14 cellular contexts compared by ENCODE assay signal in the genomic region with DNA sequence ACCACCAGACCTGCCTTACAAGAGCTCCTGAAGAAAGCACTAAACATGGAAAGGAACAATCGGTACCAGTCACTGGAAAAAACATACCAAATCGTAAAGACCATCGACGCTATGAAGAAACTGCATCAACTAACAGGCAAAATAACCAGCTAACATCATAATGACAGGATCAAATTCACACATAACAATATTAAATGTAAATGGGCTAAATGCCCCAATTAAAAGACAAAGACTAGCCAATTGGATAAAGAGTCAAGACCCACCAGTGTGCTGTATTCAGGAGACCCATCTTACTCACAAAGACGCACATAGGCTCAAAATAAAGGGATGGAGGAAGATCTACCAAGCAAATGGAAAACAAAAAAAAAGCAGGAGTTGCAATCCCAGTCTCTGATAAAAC. TPM values are rescaled to one million over a fixed set of nuclear protein-coding genes. Genes with fewer than 3 reads are reported as not detected.
A peak's percentile ranks its signal among the peaks of the same experiment; 100 is the strongest.
DNase-seq lines count a peak whose midpoint lies in the region; ATAC-seq, FAIRE-seq and TF ChIP-seq lines count a peak whose summit lies in the region.
"Not testable (repeated sequence)": the region's sequence is repeated elsewhere in the genome, so short reads cannot be mapped to it uniquely, and the experiment has no call there.
"Had no signal": no experiment of that assay in that cellular context is flagged by ENCODE, and none has a peak within 500 bp of the region (broad histone marks: within the 10 kb centered on the region; RNA-seq: fewer than 3 reads in every experiment).

No MANE protein-coding gene starts in this region.

- POLR2A ChIA-PET in activated CD8-positive, alpha-beta T cell treated with anti-CD3 and anti-CD28 coated beads for 36 hours (lab: Charles Lee), result interaction anchor here (0.7 to 0.9 kb wide), 2 partner anchors 10 to 102 kb away, joined by 3 read pairs; a partner anchor contains a TSS
- POLR2A ChIA-PET in HepG2 (lab: Yijun Ruan, JAX), result not testable (repeated sequence)

- peak overlapping the region; percentile 60 for H3K27ac Mint-ChIP-seq in activated CD4-positive, alpha-beta T cell treated with anti-CD3 and anti-CD28 coated beads, Interleukin-2, amount 10 ng/mL, durations not matched to agents 24 days and 14 days
- peak overlapping the region; percentile 84 for H3K27ac Mint-ChIP-seq in activated CD8-positive, alpha-beta T cell treated with anti-CD3 and anti-CD28 coated beads for 36 hours
- H3K27ac Mint-ChIP-seq in activated T-cell treated with anti-CD3 and anti-CD28 coated beads, Interleukin-2, amount 50 U/mL, for 72 hours, result peak overlapping the region; percentile 58
- H3K27ac Mint-ChIP-seq in activated naive CD8-positive, alpha-beta T cell treated with anti-CD3 and anti-CD28 coated beads, Interleukin-2, amount 50 U/mL, for 24 hours, result peak overlapping the region; percentile 92
- peak overlapping the region in 1 of 2 donors; percentile 61 for H3K27ac Mint-ChIP-seq in natural killer cell treated with Interleukin-12 subunit alpha and Interleukin-12 subunit beta and Interleukin-15 and Interleukin-18, amount 100 ng/mL, for 72 hours
- peak overlapping the region; percentile 94 for H3K27ac Mint-ChIP-seq in stimulated activated naive CD8-positive, alpha-beta T cell treated with anti-CD3 and anti-CD28 coated beads, Interleukin-15, Interleukin-2, amounts not matched to agents 100 ng/mL and 50 ng/mL, for 24 hours

- peaks cover 91% of the 10 kb centered on the region for H3K36me3 Mint-ChIP-seq in activated CD4-positive, alpha-beta T cell treated with anti-CD3 and anti-CD28 coated beads, Interleukin-2, amount 10 ng/mL, durations not matched to agents 24 days and 14 days (ENCODE audit: low read depth)
- peaks cover 86% of the 10 kb centered on the region for H3K36me3 Mint-ChIP-seq in activated CD8-positive, alpha-beta T cell treated with anti-CD3 and anti-CD28 coated beads for 36 hours (ENCODE audit: low read depth)
- H3K36me3 Mint-ChIP-seq in activated T-cell treated with anti-CD3 and anti-CD28 coated beads, Interleukin-2, amount 50 U/mL, for 72 hours (ENCODE audit: insufficient read depth in 2 of 2), result peaks cover 46 to 72% of the 10 kb centered on the region in 2 donors
- peaks cover 81% of the 10 kb centered on the region for H3K36me3 Mint-ChIP-seq in activated naive CD8-positive, alpha-beta T cell treated with anti-CD3 and anti-CD28 coated beads, Interleukin-2, amount 50 U/mL, for 24 hours (ENCODE audit: low read depth)
- H3K36me3 Mint-ChIP-seq in natural killer cell treated with Interleukin-12 subunit alpha and Interleukin-12 subunit beta and Interleukin-15 and Interleukin-18, amount 100 ng/mL, for 72 hours, result peaks cover 56% of the 10 kb centered on the region
- H3K36me3 Mint-ChIP-seq in stimulated activated naive CD8-positive, alpha-beta T cell treated with anti-CD3 and anti-CD28 coated beads, Interleukin-15, Interleukin-2, amounts not matched to agents 100 ng/mL and 50 ng/mL, for 24 hours (ENCODE audit: low read depth), result peaks cover 95% of the 10 kb centered on the region

- not testable (repeated sequence) for H3K9me3 ChIP-seq in HepG2 (ENCODE audit: low read length)

- CTCF ChIA-PET in activated CD8-positive, alpha-beta T cell treated with anti-CD3 and anti-CD28 coated beads for 36 hours (lab: Charles Lee); HepG2 (lab: Yijun Ruan, JAX; ENCODE audit: low intra/inter-chr PET ratio, low total read pairs): not testable (repeated sequence)

- not testable (repeated sequence) for H3K27me3 ChIP-seq in HepG2 (ENCODE audit: control insufficient read depth in 1 of 2, insufficient read depth in 2 of 2, low read length in 2 of 2)

- H3K27ac ChIP-seq in HepG2 (ENCODE audit: extremely low read length, insufficient read depth, low read length), result not testable (repeated sequence)

- H3K4me1 ChIP-seq in HepG2 (ENCODE audit: insufficient read depth, low read length), result not testable (repeated sequence)

- TF ChIP-seq POLR2A in HepG2 (IDR thresholded peaks at IDR 0.05; ENCODE audit: insufficient read depth in 1 of 2, low read depth in 2 of 2, low read length in 2 of 2), result not testable (repeated sequence)

- H3K27me3 Mint-ChIP-seq in activated CD4-positive, alpha-beta T cell treated with anti-CD3 and anti-CD28 coated beads, Interleukin-2, amount 10 ng/mL, durations not matched to agents 24 days and 14 days; activated CD8-positive, alpha-beta T cell treated with anti-CD3 and anti-CD28 coated beads for 36 hours; activated T-cell treated with anti-CD3 and anti-CD28 coated beads, Interleukin-2, amount 50 U/mL, for 72 hours (ENCODE audit: low read depth); activated naive CD8-positive, alpha-beta T cell treated with anti-CD3 and anti-CD28 coated beads, Interleukin-2, amount 50 U/mL, for 24 hours; natural killer cell treated with Interleukin-12 subunit alpha and Interleukin-12 subunit beta and Interleukin-15 and Interleukin-18, amount 100 ng/mL, for 72 hours; stimulated activated naive CD8-positive, alpha-beta T cell treated with anti-CD3 and anti-CD28 coated beads, Interleukin-15, Interleukin-2, amounts not matched to agents 100 ng/mL and 50 ng/mL, for 24 hours: not testable (repeated sequence)

- H3K4me2 ChIP-seq in HepG2 (ENCODE audit: low read depth, low read length), result not testable (repeated sequence)

- peaks cover 24% of the 10 kb centered on the region for H3K9me3 Mint-ChIP-seq in activated CD4-positive, alpha-beta T cell treated with anti-CD3 and anti-CD28 coated beads, Interleukin-2, amount 10 ng/mL, durations not matched to agents 24 days and 14 days
- H3K9me3 Mint-ChIP-seq in activated CD8-positive, alpha-beta T cell treated with anti-CD3 and anti-CD28 coated beads for 36 hours, result peaks cover 27% of the 10 kb centered on the region
- peaks cover 17 to 18% of the 10 kb centered on the region in 2 donors for H3K9me3 Mint-ChIP-seq in activated T-cell treated with anti-CD3 and anti-CD28 coated beads, Interleukin-2, amount 50 U/mL, for 72 hours
- H3K9me3 Mint-ChIP-seq in activated naive CD8-positive, alpha-beta T cell treated with anti-CD3 and anti-CD28 coated beads, Interleukin-2, amount 50 U/mL, for 24 hours, result peaks cover 22% of the 10 kb centered on the region
- H3K9me3 Mint-ChIP-seq in natural killer cell treated with Interleukin-12 subunit alpha and Interleukin-12 subunit beta and Interleukin-15 and Interleukin-18, amount 100 ng/mL, for 72 hours, result not testable (repeated sequence)
- peaks cover 23% of the 10 kb centered on the region for H3K9me3 Mint-ChIP-seq in stimulated activated naive CD8-positive, alpha-beta T cell treated with anti-CD3 and anti-CD28 coated beads, Interleukin-15, Interleukin-2, amounts not matched to agents 100 ng/mL and 50 ng/mL, for 24 hours

- not testable (repeated sequence) for H3K4me3 Mint-ChIP-seq in activated CD4-positive, alpha-beta T cell treated with anti-CD3 and anti-CD28 coated beads, Interleukin-2, amount 10 ng/mL, durations not matched to agents 24 days and 14 days; activated CD8-positive, alpha-beta T cell treated with anti-CD3 and anti-CD28 coated beads for 36 hours; activated naive CD8-positive, alpha-beta T cell treated with anti-CD3 and anti-CD28 coated beads, Interleukin-2, amount 50 U/mL, for 24 hours; stimulated activated naive CD8-positive, alpha-beta T cell treated with anti-CD3 and anti-CD28 coated beads, Interleukin-15, Interleukin-2, amounts not matched to agents 100 ng/mL and 50 ng/mL, for 24 hours
- peak overlapping the region in 1 of 2 donors; percentile 35 for H3K4me3 Mint-ChIP-seq in activated T-cell treated with anti-CD3 and anti-CD28 coated beads, Interleukin-2, amount 50 U/mL, for 72 hours
- peak overlapping the region; percentile 28 for H3K4me3 Mint-ChIP-seq in natural killer cell treated with Interleukin-12 subunit alpha and Interleukin-12 subunit beta and Interleukin-15 and Interleukin-18, amount 100 ng/mL, for 72 hours

- FAIRE-seq in HepG2 (lab: Jason Lieb, UNC), result not testable (repeated sequence)

- intact Hi-C loops in activated CD4-positive, alpha-beta T cell treated with anti-CD3 and anti-CD28 coated beads, Interleukin-2, amount 10 ng/mL, durations not matched to agents 24 days and 14 days (cut with micrococcal nuclease); activated CD8-positive, alpha-beta T cell treated with anti-CD3 and anti-CD28 coated beads for 36 hours (cut with micrococcal nuclease); HepG2 (cut with micrococcal nuclease; ENCODE audit: unreplicated experiment): not testable (repeated sequence)

- not testable (repeated sequence) for H3K79me2 ChIP-seq in HepG2 (ENCODE audit: insufficient read depth, low read length)

- not testable (repeated sequence) for DNase-seq in activated CD4-positive, alpha-beta T cell treated with anti-CD3 and anti-CD28 coated beads, Interleukin-2, amount 10 ng/mL, durations not matched to agents 24 days and 14 days; activated CD8-positive, alpha-beta T cell treated with anti-CD3 and anti-CD28 coated beads for 36 hours; activated T-cell treated with anti-CD3 and anti-CD28 coated beads, Interleukin-2, amount 50 U/mL, for 72 hours; activated naive CD8-positive, alpha-beta T cell treated with anti-CD3 and anti-CD28 coated beads, Interleukin-2, amount 50 U/mL, for 24 hours; HepG2 (ENCODE audit: low spot score); natural killer cell treated with Interleukin-12 subunit alpha and Interleukin-12 subunit beta and Interleukin-15 and Interleukin-18, amount 100 ng/mL, for 72 hours (ENCODE audit: low spot score)

- not testable (repeated sequence) for H3K4me3 ChIP-seq in HepG2 (replicated peaks in 1 of 3; ENCODE audit: insufficient read depth in 1 of 3, low read depth in 2 of 3, low read length in 3 of 3)

- not testable (repeated sequence) for TF ChIP-seq CTCF in activated CD8-positive, alpha-beta T cell treated with anti-CD3 and anti-CD28 coated beads for 36 hours (IDR thresholded peaks at IDR 0.05); HepG2 (CRISPR knock-in tag; IDR thresholded peaks at IDR 0.05)

- not testable (repeated sequence) for H3K9ac ChIP-seq in HepG2 (ENCODE audit: insufficient read depth, low read depth, low read length)

- not testable (repeated sequence) for H4K20me1 ChIP-seq in HepG2 (ENCODE audit: insufficient read depth, low read length)

- not testable (repeated sequence) for TF ChIP-seq RAD21 in HepG2 (CRISPR knock-in tag; IDR thresholded peaks at IDR 0.05)

- H3K4me1 Mint-ChIP-seq in activated CD4-positive, alpha-beta T cell treated with anti-CD3 and anti-CD28 coated beads, Interleukin-2, amount 10 ng/mL, durations not matched to agents 24 days and 14 days, result peaks cover 29% of the 10 kb centered on the region
- peaks cover 53% of the 10 kb centered on the region for H3K4me1 Mint-ChIP-seq in activated CD8-positive, alpha-beta T cell treated with anti-CD3 and anti-CD28 coated beads for 36 hours (ENCODE audit: low read depth)
- peaks cover 46% of the 10 kb centered on the region for H3K4me1 Mint-ChIP-seq in activated T-cell treated with anti-CD3 and anti-CD28 coated beads, Interleukin-2, amount 50 U/mL, for 72 hours (ENCODE audit: low read depth)
- peaks cover 50% of the 10 kb centered on the region for H3K4me1 Mint-ChIP-seq in activated naive CD8-positive, alpha-beta T cell treated with anti-CD3 and anti-CD28 coated beads, Interleukin-2, amount 50 U/mL, for 24 hours
- H3K4me1 Mint-ChIP-seq in natural killer cell treated with Interleukin-12 subunit alpha and Interleukin-12 subunit beta and Interleukin-15 and Interleukin-18, amount 100 ng/mL, for 72 hours (ENCODE audit: low read depth in 2 of 2), result peaks cover 54 to 57% of the 10 kb centered on the region in 2 donors
- H3K4me1 Mint-ChIP-seq in stimulated activated naive CD8-positive, alpha-beta T cell treated with anti-CD3 and anti-CD28 coated beads, Interleukin-15, Interleukin-2, amounts not matched to agents 100 ng/mL and 50 ng/mL, for 24 hours (ENCODE audit: low read depth), result peaks cover 61% of the 10 kb centered on the region

- in situ Hi-C loops in HepG2 (cut with HindIII; ENCODE audit: extremely low pct_ligation_motif_present, low pct_unique_long_range_greater_than_20kb), result not testable (repeated sequence)

- peaks cover 7 to 26% of the 10 kb centered on the region in 2 experiments for H3K36me3 ChIP-seq in HepG2 (replicated peaks in 1 of 2; ENCODE audit: control insufficient read depth in 1 of 2, insufficient read depth in 2 of 2, low read length in 2 of 2)

- H2AFZ ChIP-seq in HepG2 (ENCODE audit: low read length), result not testable (repeated sequence)

- not testable (repeated sequence) for ATAC-seq in activated CD8-positive, alpha-beta T cell treated with anti-CD3 and anti-CD28 coated beads for 36 hours; activated T-cell treated with anti-CD3 and anti-CD28 coated beads, Interleukin-2, amount 50 U/mL, for 72 hours (replicated peaks in 1 of 2); activated naive CD8-positive, alpha-beta T cell treated with anti-CD3 and anti-CD28 coated beads, Interleukin-2, amount 50 U/mL, for 24 hours; HepG2; natural killer cell treated with Interleukin-12 subunit alpha and Interleukin-12 subunit beta and Interleukin-15 and Interleukin-18, amount 100 ng/mL, for 72 hours

- 98% methylated on average over 5 of the region's 5 CpGs for WGBS in HepG2 (ENCODE audit: low lambda C conversion rate)

- not testable (repeated sequence) for TF ChIP-seq EP300 in HepG2 (IDR thresholded peaks at IDR 0.05; ENCODE audit: low read depth in 2 of 2, low read length in 2 of 2); HepG2 (CRISPR knock-in tag; IDR thresholded peaks at IDR 0.05; ENCODE audit: borderline replicate concordance)

- not testable (repeated sequence) for BruUV-seq in HepG2 (replicated peaks; lab: Mats Ljungman, UMichigan)

RNA-seq across cellular contexts. Expression of a gene that starts 36.9 kb away (rescaled TPM):
- not detected in 2 replicates for total RNA-seq in activated CD4-positive, alpha-beta T cell treated with anti-CD3 and anti-CD28 coated beads, Interleukin-2, amount 10 ng/mL, durations not matched to agents 24 days and 14 days
- total RNA-seq in activated CD8-positive, alpha-beta T cell treated with anti-CD3 and anti-CD28 coated beads for 36 hours, result not detected
- 1 to 10 TPM; 2.6 to 3.3 TPM for total RNA-seq in activated T-cell treated with anti-CD3 and anti-CD28 coated beads, Interleukin-2, amount 50 U/mL, for 72 hours
- 0.15 and 0.52 TPM in 2 replicates for total RNA-seq in HepG2 (2016; rRNA removed; fragmentation: Illumina TruSeq; extraction: Trizol)
- total RNA-seq in HepG2 (2016; cell fraction: cytosol; rRNA removed; fragmentation: Illumina TruSeq; extraction: Trizol; ENCODE audit: low read depth), result not detected in 2 replicates
- total RNA-seq in HepG2 (2016; cell fraction: insoluble cytoplasmic fraction; rRNA removed; fragmentation: Illumina TruSeq; extraction: Trizol), result 0.22 TPM in 1 of 2 replicates, not detected in the other
- total RNA-seq in HepG2 (2016; cell fraction: membrane; rRNA removed; fragmentation: Illumina TruSeq; extraction: Trizol), result not detected in 2 replicates
- total RNA-seq in HepG2 (2016; cell fraction: nucleus; rRNA removed; fragmentation: Illumina TruSeq; extraction: Trizol), result 0.40 TPM in 1 of 2 replicates, not detected in the other
- polyA plus RNA-seq in HepG2 (2011; rRNA removed), result 0.05 and 0.60 TPM in 2 replicates
- 0.17 and 0.21 TPM in 2 replicates for polyA plus RNA-seq in HepG2 (2011; cell fraction: cytosol; rRNA removed)
- 1.4 and 1.6 TPM in 2 replicates for polyA plus RNA-seq in HepG2 (2011; cell fraction: nucleus; rRNA removed)
- polyA plus RNA-seq in HepG2 (2012), result 0.60 and 0.83 TPM in 2 replicates
- not detected in 2 replicates for polyA plus RNA-seq in HepG2 (2016; cell fraction: cytosol; fragmentation: Illumina TruSeq; extraction: Trizol; ENCODE audit: low read depth)
- polyA plus RNA-seq in HepG2 (2016; cell fraction: insoluble cytoplasmic fraction; fragmentation: Illumina TruSeq; extraction: Trizol; ENCODE audit: low read depth), result not detected in 2 replicates
- polyA plus RNA-seq in HepG2 (2016; cell fraction: membrane; fragmentation: Illumina TruSeq; extraction: Trizol; ENCODE audit: low read depth), result not detected in 2 replicates
- polyA plus RNA-seq in HepG2 (2016; cell fraction: nucleus; fragmentation: Illumina TruSeq; extraction: Trizol; ENCODE audit: insufficient read depth, low read depth), result 0.67 and 1.00 TPM in 2 replicates
- polyA minus RNA-seq in HepG2 (2011; rRNA and poly(A)+ RNA removed; ENCODE audit: low replicate concordance), result 0.70 TPM in 1 of 2 replicates, not detected in the other
- polyA minus RNA-seq in HepG2 (2011; cell fraction: cytosol; rRNA and poly(A)+ RNA removed), result not detected in 2 replicates
- polyA minus RNA-seq in HepG2 (2011; cell fraction: nucleus; rRNA and poly(A)+ RNA removed), result 2.7 and 3.2 TPM in 2 replicates
- total RNA-seq in natural killer cell treated with Interleukin-12 subunit alpha and Interleukin-12 subunit beta and Interleukin-15 and Interleukin-18, amount 100 ng/mL, for 72 hours, result 1 to 10 TPM in 1 of 2 donors, under 1 TPM in 1; 0.92 to 1.9 TPM
- total RNA-seq: A673, Daoy, G401 had no signal
- polyA plus RNA-seq: AG04450; CD14-positive monocyte; CD4-positive, CD25-positive, alpha-beta regulatory T cell; CD8-positive, alpha-beta memory T cell had no signal
